21 cellular contexts compared by ENCODE assay signal in the genomic region with DNA sequence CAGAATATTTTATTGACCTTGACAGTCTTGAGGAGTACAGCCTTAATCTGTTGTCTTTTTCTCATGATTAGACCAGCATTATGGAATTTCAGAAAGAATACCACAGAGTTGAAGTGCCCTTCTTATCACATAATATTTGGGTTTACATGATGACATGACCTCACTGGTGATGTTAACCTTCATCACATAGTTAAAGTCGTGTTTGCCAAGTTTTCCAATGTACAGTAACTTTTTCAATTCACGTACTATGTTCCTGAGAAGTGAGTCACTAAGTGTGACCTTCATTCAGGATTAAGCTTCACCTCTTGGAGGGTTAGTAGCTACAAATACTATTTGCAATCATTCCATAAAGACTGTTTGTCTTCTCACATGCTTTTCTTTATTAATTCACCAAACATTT.
"Had no signal": no experiment of that assay in that cellular context is flagged by ENCODE, and none has a peak within 500 bp of the region (broad histone marks: within the 10 kb centered on the region; RNA-seq: fewer than 3 reads in every experiment).

No MANE protein-coding gene starts in this region.

- H3K4me3 ChIP-seq: ascending aorta had no signal

- DNase-seq: activated CD4-positive, alpha-beta T cell treated with anti-CD3 and anti-CD28 coated beads for 48 hours; activated CD4-positive, alpha-beta T cell treated with anti-CD3 and anti-CD28 coated beads, Interleukin-2, amount 50 U/mL, for 4 hours; activated CD4-positive, CD25-positive, alpha-beta regulatory T cell treated with anti-CD3 and anti-CD28 coated beads, Interleukin-2, amount 50 U/mL, for 72 hours; activated CD8-positive, alpha-beta T cell treated with anti-CD3 and anti-CD28 coated beads, Interleukin-2, amount 10 ng/mL, durations not matched to agents 7 days and 5 days; activated effector memory CD4-positive, alpha-beta T cell treated with Interleukin-2 at 50 U/mL for 16 hours; activated naive CD4-positive, alpha-beta T cell; activated T-cell treated with anti-CD3 and anti-CD28 coated beads, Interleukin-2, amount 50 U/mL, for 24 hours; amniotic stem cell; NCI-H1048; NCI-H146; NCI-H1930; NCI-H2107; NCI-H2171 treated with DMSO at 0.1 percent for 48 hours; NCI-H226; NCI-H526 treated with DMSO at 0.1 percent for 48 hours; NCI-H82; SIG-M5; T-helper 17 cell; T-helper 9 cell had no signal

- ATAC-seq: activated CD8-positive, alpha-beta T cell treated with anti-CD3 and anti-CD28 coated beads, Interleukin-2, amount 10 ng/mL, durations not matched to agents 7 days and 5 days; T-helper 17 cell; WTC11 had no signal
